ENCODE assay signal across 3 cellular contexts in the genomic region with DNA sequence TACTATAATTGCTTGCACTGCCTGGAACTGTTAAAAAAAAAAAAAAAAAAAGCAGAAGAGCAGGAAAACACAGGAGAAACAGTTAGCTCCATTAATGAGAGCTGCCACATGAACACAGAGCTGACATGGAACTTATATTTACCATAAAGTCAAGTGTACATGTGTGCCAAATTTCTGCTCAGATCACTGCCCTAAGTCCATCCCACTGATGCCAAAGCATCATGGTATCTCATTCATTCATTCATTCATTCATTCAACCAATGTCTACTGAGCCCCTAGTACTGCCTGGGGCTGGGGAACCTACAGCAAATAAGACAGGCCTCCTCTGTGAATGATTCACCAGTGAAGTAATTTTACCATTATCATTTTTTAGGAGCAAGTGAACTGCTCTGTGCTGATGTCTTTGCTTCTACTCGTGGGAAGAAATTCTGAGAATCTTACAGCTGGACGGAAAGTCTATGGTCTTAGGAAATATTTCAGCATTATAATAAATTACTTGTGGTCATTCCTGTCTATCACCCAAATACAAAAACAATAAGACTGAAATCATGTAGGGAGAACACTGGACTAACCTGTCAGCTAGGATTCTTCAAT.
TF ChIP-seq lines count a peak whose summit lies in the region.

No MANE protein-coding gene starts in this region.

TF ChIP-seq in SK-N-SH treated with all-trans-retinoic acid at 6 μM for 48 hours, 23 proteins besides CTCF, POLR2A, EP300 and RAD21:
- 0 out of 2 replicates have a peak, but pooled peaks have one; percentile 17 for TF ChIP-seq ISL1 (CRISPR knock-in tag; IDR thresholded peaks at IDR 0.05)
- TF ChIP-seq TCF4 (CRISPR knock-in tag; IDR thresholded peaks at IDR 0.05; ENCODE audit: borderline replicate concordance): no peak
TF ChIP-seq in SK-N-SH treated with all-trans-retinoic acid at 6 μM for 48 hours: peak in this region for 1.

TF ChIP-seq in SK-N-SH, 30 proteins besides CTCF, POLR2A, EP300 and RAD21:
- no peak for TF ChIP-seq SMC3 (IDR thresholded peaks at IDR 0.05; ENCODE audit: low read depth, low read length)
- no peak for TF ChIP-seq FOXJ3 (CRISPR knock-in tag; IDR thresholded peaks at IDR 0.05)
- TF ChIP-seq ELF1 (IDR thresholded peaks at IDR 0.05): no peak
- TF ChIP-seq JUND (IDR thresholded peaks at IDR 0.05): no peak
- no peak for TF ChIP-seq NRF1 (IDR thresholded peaks at IDR 0.05; ENCODE audit: low read depth, low read length)
- TF ChIP-seq TAF1 (IDR thresholded peaks at IDR 0.05; ENCODE audit: borderline replicate concordance, low read depth, low read length): no peak
- TF ChIP-seq RCOR1 (IDR thresholded peaks at IDR 0.05; ENCODE audit: low read length): no peak
- no peak for TF ChIP-seq MXI1 (IDR thresholded peaks at IDR 0.05; ENCODE audit: low read depth, low read length)
- TF ChIP-seq SIN3A (IDR thresholded peaks at IDR 0.05; ENCODE audit: borderline replicate concordance, low read depth, low read length): no peak
- no peak for TF ChIP-seq NFIC (IDR thresholded peaks at IDR 0.05; ENCODE audit: borderline replicate concordance)
- no peak for TF ChIP-seq GATA2 (CRISPR knock-in tag; IDR thresholded peaks at IDR 0.05)
- no peak for TF ChIP-seq EZH2phosphoT487 (IDR thresholded peaks at IDR 0.05; ENCODE audit: borderline replicate concordance, low read depth)
- no peak for TF ChIP-seq POLR2AphosphoS5 (IDR thresholded peaks at IDR 0.05; ENCODE audit: low read depth, low read length)
- TF ChIP-seq GABPA (IDR thresholded peaks at IDR 0.05; ENCODE audit: low read depth): no peak
- TF ChIP-seq YY1 (IDR thresholded peaks at IDR 0.05; ENCODE audit: low read depth): no peak
- TF ChIP-seq TCF12 (IDR thresholded peaks at IDR 0.05): no peak

TF ChIP-seq in A549, 52 proteins besides CTCF, POLR2A, EP300 and RAD21:
- TF ChIP-seq NR3C1 (IDR thresholded peaks at IDR 0.05) (no peak), NPAS2 (CRISPR knock-in tag; IDR thresholded peaks at IDR 0.05; ENCODE audit: borderline replicate concordance) (no peak), HOXA7 (CRISPR knock-in tag; IDR thresholded peaks at IDR 0.05) (no peak), CBX2 (IDR thresholded peaks at IDR 0.05; ENCODE audit: borderline replicate concordance, low read depth) (no peak), CHD2 (IDR thresholded peaks at IDR 0.05; ENCODE audit: low read length, partially characterized antibody) (no peak), ZFP36 (IDR thresholded peaks at IDR 0.05; ENCODE audit: borderline replicate concordance, partially characterized antibody) (no peak), SMC3 (IDR thresholded peaks at IDR 0.05) (no peak), CEBPB (IDR thresholded peaks at IDR 0.05) (no peak), FOSL2 (IDR thresholded peaks at IDR 0.05) (no peak), FOSL2 (CRISPR knock-in tag; IDR thresholded peaks at IDR 0.05) (no peak), HOXB5 (CRISPR knock-in tag; IDR thresholded peaks at IDR 0.05) (no peak), CHD4 (IDR thresholded peaks at IDR 0.05; ENCODE audit: borderline replicate concordance) (no peak), CBX8 (IDR thresholded peaks at IDR 0.05) (no peak), HEYL (CRISPR knock-in tag; IDR thresholded peaks at IDR 0.05) (no peak)
- TF ChIP-seq, protein P1, sequence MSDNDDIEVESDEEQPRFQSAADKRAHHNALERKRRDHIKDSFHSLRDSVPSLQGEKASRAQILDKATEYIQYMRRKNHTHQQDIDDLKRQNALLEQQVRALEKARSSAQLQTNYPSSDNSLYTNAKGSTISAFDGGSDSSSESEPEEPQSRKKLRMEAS (IDR thresholded peaks at IDR 0.05): no peak
- TF ChIP-seq, protein P2, sequence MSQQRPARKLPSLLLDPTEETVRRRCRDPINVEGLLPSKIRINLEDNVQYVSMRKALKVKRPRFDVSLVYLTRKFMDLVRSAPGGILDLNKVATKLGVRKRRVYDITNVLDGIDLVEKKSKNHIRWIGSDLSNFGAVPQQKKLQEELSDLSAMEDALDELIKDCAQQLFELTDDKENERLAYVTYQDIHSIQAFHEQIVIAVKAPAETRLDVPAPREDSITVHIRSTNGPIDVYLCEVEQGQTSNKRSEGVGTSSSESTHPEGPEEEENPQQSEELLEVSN (IDR thresholded peaks at IDR 0.05; ENCODE audit: borderline replicate concordance, low read depth): no peak
- TF ChIP-seq, protein P3, sequence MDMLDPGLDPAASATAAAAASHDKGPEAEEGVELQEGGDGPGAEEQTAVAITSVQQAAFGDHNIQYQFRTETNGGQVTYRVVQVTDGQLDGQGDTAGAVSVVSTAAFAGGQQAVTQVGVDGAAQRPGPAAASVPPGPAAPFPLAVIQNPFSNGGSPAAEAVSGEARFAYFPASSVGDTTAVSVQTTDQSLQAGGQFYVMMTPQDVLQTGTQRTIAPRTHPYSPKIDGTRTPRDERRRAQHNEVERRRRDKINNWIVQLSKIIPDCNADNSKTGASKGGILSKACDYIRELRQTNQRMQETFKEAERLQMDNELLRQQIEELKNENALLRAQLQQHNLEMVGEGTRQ (IDR thresholded peaks at IDR 0.05): no peak
- TF ChIP-seq, protein P4, sequence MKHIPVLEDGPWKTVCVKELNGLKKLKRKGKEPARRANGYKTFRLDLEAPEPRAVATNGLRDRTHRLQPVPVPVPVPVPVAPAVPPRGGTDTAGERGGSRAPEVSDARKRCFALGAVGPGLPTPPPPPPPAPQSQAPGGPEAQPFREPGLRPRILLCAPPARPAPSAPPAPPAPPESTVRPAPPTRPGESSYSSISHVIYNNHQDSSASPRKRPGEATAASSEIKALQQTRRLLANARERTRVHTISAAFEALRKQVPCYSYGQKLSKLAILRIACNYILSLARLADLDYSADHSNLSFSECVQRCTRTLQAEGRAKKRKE (CRISPR knock-in tag; IDR thresholded peaks at IDR 0.05; ENCODE audit: low read depth): no peak
